ENCODE assay signal across 21 cellular contexts in genomic region chr13:59409651-59410200, GRCh38.
A peak's percentile ranks its signal among the peaks of the same experiment; 100 is the strongest.
DNase-seq lines count a peak whose midpoint lies in the region; ATAC-seq and TF ChIP-seq lines count a peak whose summit lies in the region.
"Had no signal": no experiment of that assay in that cellular context is flagged by ENCODE, and none has a peak within 500 bp of the region (broad histone marks: within the 10 kb centered on the region; RNA-seq: fewer than 3 reads in every experiment).

No MANE protein-coding gene starts in this region.

- H3K27me3 ChIP-seq in esophagus muscularis mucosa (no peaks in the 10 kb centered on the region), neuron (ENCODE audit: insufficient read depth, low read length) (no peaks in the 10 kb centered on the region), WERI-Rb-1 (ENCODE audit: insufficient read depth, low read depth, severe bottlenecking) (no peaks in the 10 kb centered on the region)
- H3K27me3 ChIP-seq: BE2C, breast epithelium, suprapubic skin had no signal

- ATAC-seq in GM21526 (IDR thresholded peaks at IDR 0.05; ENCODE audit: low FRiP score, unreplicated experiment) = no peak
- ATAC-seq: activated CD8-positive, alpha-beta T cell treated with anti-CD3 and anti-CD28 coated beads, Interleukin-2, amount 10 ng/mL, durations not matched to agents 7 days and 5 days; activated T-cell treated with anti-CD3 and anti-CD28 coated beads, Interleukin-2, amount 50 U/mL, for 72 hours; naive thymus-derived CD4-positive, alpha-beta T cell had no signal

- DNase-seq in DMS 273 (lab: John Stamatoyannopoulos, UW; ENCODE audit: unreplicated experiment) (peak; percentile 37), DMS 273 treated with DMSO at 0.1 percent for 48 hours (lab: John Stamatoyannopoulos, UW) (no peak), NCI-H1105 treated with DMSO at 0.1 percent for 48 hours (lab: John Stamatoyannopoulos, UW) (peak; percentile 58), esophagus muscularis mucosa (ENCODE audit: extremely low spot score) (no peak), hippocampal formation (lab: John Stamatoyannopoulos, UW) (no peak), WERI-Rb-1 (no peak)
- DNase-seq: activated CD8-positive, alpha-beta T cell treated with anti-CD3 and anti-CD28 coated beads, Interleukin-2, amount 10 ng/mL, durations not matched to agents 7 days and 5 days; activated T-cell treated with anti-CD3 and anti-CD28 coated beads, Interleukin-2, amount 50 U/mL, for 72 hours; BE2C; Calu3; naive thymus-derived CD4-positive, alpha-beta T cell; NCI-H1436; NCI-H226; SHP77 had no signal

- TF ChIP-seq POLR2A in esophagus muscularis mucosa (IDR thresholded peaks at IDR 0.05; ENCODE audit: low read depth) = no peak

- 55% methylated on average over 8 of the region's 8 CpGs for WGBS in esophagus muscularis mucosa

- intact Hi-C loops in esophagus muscularis mucosa (cut with DNase I) = no loop called here

- H3K27ac ChIP-seq in esophagus muscularis mucosa (replicated peaks in 1 of 4) (peak overlapping the region; percentile 40 to 72 (median 51)), WERI-Rb-1 (no peak overlapping the region)
- H3K27ac ChIP-seq: 22Rv1, breast epithelium, epithelial cell of prostate, suprapubic skin had no signal

- H3K9me3 ChIP-seq in esophagus muscularis mucosa (no peaks in the 10 kb centered on the region), neuron (ENCODE audit: low read length) (no peaks in the 10 kb centered on the region), WERI-Rb-1 (ENCODE audit: severe bottlenecking) (no peaks in the 10 kb centered on the region)
- H3K9me3 ChIP-seq: BE2C, breast epithelium, suprapubic skin had no signal

- H3K36me3 ChIP-seq in esophagus muscularis mucosa (no peaks in the 10 kb centered on the region), neuron (ENCODE audit: insufficient read depth, low read length) (no peaks in the 10 kb centered on the region), WERI-Rb-1 (no peaks in the 10 kb centered on the region)
- H3K36me3 ChIP-seq: BE2C, breast epithelium, suprapubic skin had no signal

- H2AFZ ChIP-seq in neuron (ENCODE audit: low read depth, low read length) = peak overlapping the region; percentile 4

- H3K4me1 ChIP-seq in esophagus muscularis mucosa (peaks cover 7 to 37% (median 20%) of the 10 kb centered on the region in 4 donors), neuron (ENCODE audit: insufficient read depth, low read length) (peaks cover 11% of the 10 kb centered on the region)
- H3K4me1 ChIP-seq: BE2C, breast epithelium, suprapubic skin had no signal

- no peak for TF ChIP-seq EP300 in esophagus muscularis mucosa (IDR thresholded peaks at IDR 0.05)

- TF ChIP-seq CTCF in esophagus muscularis mucosa (IDR thresholded peaks at IDR 0.05) = no peak
- no peak for TF ChIP-seq CTCF in WERI-Rb-1 (IDR thresholded peaks at IDR 0.05; ENCODE audit: low read depth, low read length)

- H3K4me3 ChIP-seq in esophagus muscularis mucosa (no peak overlapping the region), neuron (ENCODE audit: low read length) (no peak overlapping the region), WERI-Rb-1 (ENCODE audit: low read depth, low read length) (no peak overlapping the region)
- H3K4me3 ChIP-seq: breast epithelium, lung, suprapubic skin had no signal

Comparison
In these comparisons a context has a peak if more than half of its experiments do, and no peak if none do; other contexts are left out.
1. DNase-seq: peak in DMS 273 (single experiment) and NCI-H1105 treated with DMSO at 0.1 percent for 48 hours (single experiment); none in DMS 273 treated with DMSO at 0.1 percent for 48 hours (single experiment), esophagus muscularis mucosa (single experiment), hippocampal formation (0 of 2) and WERI-Rb-1 (single experiment).